20 cellular contexts compared by ENCODE assay signal in genomic region chr7:186516-187113, GRCh38.
"Had no signal": no experiment of that assay in that cellular context is flagged by ENCODE, and none has a peak within 500 bp of the region (broad histone marks: within the 10 kb centered on the region; RNA-seq: fewer than 3 reads in every experiment).

No MANE protein-coding gene starts in this region.

- H3K27me3 ChIP-seq: right atrium auricular region, tibial nerve, upper lobe of left lung had no signal

- H3K36me3 ChIP-seq: esophagus squamous epithelium, lower lobe of right lung, neutrophil, right atrium auricular region, thoracic aorta, tibial nerve, upper lobe of left lung had no signal

- H3K27ac ChIP-seq: esophagus squamous epithelium, lower lobe of right lung, neutrophil, parathyroid adenoma, right atrium auricular region, thoracic aorta, tibial nerve, upper lobe of left lung had no signal

- H3K4me1 ChIP-seq: parathyroid adenoma had no signal

- H3K9me3 ChIP-seq: esophagus squamous epithelium, lower lobe of right lung, neutrophil, right atrium auricular region, thoracic aorta, upper lobe of left lung had no signal

- ATAC-seq: left ventricle myocardium superior; lower lobe of right lung; natural killer cell; sciatic nerve; stimulated activated effector memory CD8-positive, alpha-beta T cell treated with anti-CD3 and anti-CD28 coated beads, Interleukin-12 subunit alpha, Interleukin-12 subunit beta, amount 100 ng/mL, for 72 hours had no signal

- DNase-seq: effector memory CD4-positive, alpha-beta T cell; erythroblast; esophagus squamous epithelium; foreskin melanocyte; head of caudate nucleus; left ventricle myocardium superior; lower lobe of right lung; natural killer cell; stimulated activated CD4-positive, alpha-beta T cell treated with anti-CD3 and anti-CD28 coated beads, Interleukin-2, amount 100 ng/mL, for 24 hours; stimulated activated CD4-positive, alpha-beta T cell treated with anti-CD3 and anti-CD28 coated beads, Interleukin-4, amount 100 ng/mL, for 24 hours; stimulated activated naive CD4-positive, alpha-beta T cell treated with Interleukin-2 at 50 U/mL for 16 hours; substantia nigra had no signal

- H3K4me3 ChIP-seq: esophagus squamous epithelium, lower lobe of right lung, right atrium auricular region, thoracic aorta, tibial nerve, upper lobe of left lung had no signal
